ENCODE assay signal across 18 cellular contexts in the genomic region with DNA sequence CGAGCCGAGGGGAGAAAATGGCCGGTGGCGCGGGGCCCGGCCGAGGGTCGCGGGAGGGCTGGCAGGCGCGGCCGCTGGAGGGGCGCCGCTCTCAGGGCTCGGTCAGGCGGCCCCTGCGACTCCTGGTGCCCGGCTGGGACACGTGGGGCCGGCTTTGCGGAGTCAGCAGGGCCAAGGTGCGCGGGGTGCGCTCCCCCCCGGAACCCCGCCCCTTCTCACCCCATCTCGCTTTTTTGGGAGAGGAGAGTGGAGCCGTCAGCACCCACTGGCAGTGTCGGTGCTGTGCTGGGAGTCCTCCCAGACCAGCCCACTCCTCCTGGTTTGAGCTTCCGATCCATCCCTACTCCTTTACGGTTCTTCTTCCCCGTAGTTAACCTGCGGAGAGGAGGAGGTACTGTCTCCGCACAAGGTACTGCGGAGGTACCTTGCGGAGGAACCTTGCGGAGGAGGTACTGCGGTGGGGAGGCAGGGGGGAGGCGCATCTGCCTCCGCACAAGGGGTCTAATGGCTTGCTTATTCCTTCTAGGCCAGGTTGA. TPM values are rescaled to one million over a fixed set of nuclear protein-coding genes. Genes with fewer than 3 reads are reported as not detected.
DNase-seq lines count a peak whose midpoint lies in the region; ATAC-seq and TF ChIP-seq lines count a peak whose summit lies in the region.
"Had no signal": no experiment of that assay in that cellular context is flagged by ENCODE, and none has a peak within 500 bp of the region (broad histone marks: within the 10 kb centered on the region; RNA-seq: fewer than 3 reads in every experiment).

No MANE protein-coding gene starts in this region.

- peak overlapping the region; percentile 42 for H3K4me3 Mint-ChIP-seq in activated naive CD4-positive, alpha-beta T cell treated with anti-CD3 and anti-CD28 coated beads, Interleukin-2, amount 50 U/mL, for 24 hours
- H3K4me3 Mint-ChIP-seq in WTC11: peak overlapping the region; percentile 69
- H3K4me3 Mint-ChIP-seq in stimulated activated naive B cell treated with anti-CD40 and anti-IgM and Interleukin-4, amounts not matched to agents 10 μg/mL and 1 μg/mL and 100 μg/mL, for 72 hours: peak overlapping the region in 1 of 2 donors; percentile 21

- peaks cover 27% of the 10 kb centered on the region for H3K27me3 Mint-ChIP-seq in activated naive CD4-positive, alpha-beta T cell treated with anti-CD3 and anti-CD28 coated beads, Interleukin-2, amount 50 U/mL, for 24 hours
- peaks cover 94% of the 10 kb centered on the region for H3K27me3 Mint-ChIP-seq in WTC11 (ENCODE audit: low read depth)
- peaks cover 57 to 72% of the 10 kb centered on the region in 2 donors for H3K27me3 Mint-ChIP-seq in stimulated activated naive B cell treated with anti-CD40 and anti-IgM and Interleukin-4, amounts not matched to agents 10 μg/mL and 1 μg/mL and 100 μg/mL, for 72 hours

- peak overlapping the region; percentile 55 for H3K27ac Mint-ChIP-seq in activated naive CD4-positive, alpha-beta T cell treated with anti-CD3 and anti-CD28 coated beads, Interleukin-2, amount 50 U/mL, for 24 hours
- H3K27ac Mint-ChIP-seq in WTC11: no peak overlapping the region
- peak overlapping the region; percentile 0 for H3K27ac Mint-ChIP-seq in stimulated activated naive B cell treated with anti-CD40 and anti-IgM and Interleukin-4, amounts not matched to agents 10 μg/mL and 1 μg/mL and 100 μg/mL, for 72 hours

- POLR2A ChIA-PET in WTC11 (lab: Charles Lee): interaction anchor here (0.6 to 2.7 kb wide), 4 partner anchors 17 to 176 kb away, joined by 3 to 11 read pairs (median 3); no protein-coding TSS in a partner anchor

- no peak for DNase-seq in activated naive CD4-positive, alpha-beta T cell treated with anti-CD3 and anti-CD28 coated beads, Interleukin-2, amount 50 U/mL, for 16 hours
- no peak for DNase-seq in WTC11 (ENCODE audit: low spot score)
- DNase-seq in stimulated activated naive B cell treated with anti-CD40 and anti-IgM and Interleukin-4, amounts not matched to agents 10 μg/mL and 1 μg/mL and 100 μg/mL, for 72 hours: no peak
- DNase-seq in central memory CD4-positive, alpha-beta T cell: no peak
- DNase-seq in stimulated activated CD4-positive, alpha-beta T cell treated with anti-CD3 and anti-CD28 coated beads, Interleukin-12 subunit alpha, Interleukin-12 subunit beta, amount 100 ng/mL, for 4 hours: no peak
- DNase-seq: activated gamma-delta T cell treated with Interleukin-2 at 50 U/mL for 16 hours, DND-41, foreskin fibroblast, left cardiac atrium, midbrain, NCI-H1092, NCI-H2081, NCI-H526 treated with DMSO at 0.1 percent for 48 hours, SHP77, stomach had no signal

- no peak for TF ChIP-seq CTCF in WTC11 (IDR thresholded peaks at IDR 0.05)

- peaks cover 3% of the 10 kb centered on the region for H3K36me3 Mint-ChIP-seq in activated naive CD4-positive, alpha-beta T cell treated with anti-CD3 and anti-CD28 coated beads, Interleukin-2, amount 50 U/mL, for 24 hours
- H3K36me3 Mint-ChIP-seq in WTC11: peaks cover 4% of the 10 kb centered on the region; the same call in 1 of the 2 replicates
- peaks cover 0 to 6% of the 10 kb centered on the region in 2 donors for H3K36me3 Mint-ChIP-seq in stimulated activated naive B cell treated with anti-CD40 and anti-IgM and Interleukin-4, amounts not matched to agents 10 μg/mL and 1 μg/mL and 100 μg/mL, for 72 hours

- H3K4me1 Mint-ChIP-seq in activated naive CD4-positive, alpha-beta T cell treated with anti-CD3 and anti-CD28 coated beads, Interleukin-2, amount 50 U/mL, for 24 hours: peaks cover 22% of the 10 kb centered on the region
- peaks cover 21% of the 10 kb centered on the region for H3K4me1 Mint-ChIP-seq in WTC11
- peaks cover 15 to 27% of the 10 kb centered on the region in 2 donors for H3K4me1 Mint-ChIP-seq in stimulated activated naive B cell treated with anti-CD40 and anti-IgM and Interleukin-4, amounts not matched to agents 10 μg/mL and 1 μg/mL and 100 μg/mL, for 72 hours

- ATAC-seq in WTC11: no peak
- no peak for ATAC-seq in stimulated activated naive B cell treated with anti-CD40 and anti-IgM and Interleukin-4, amounts not matched to agents 10 μg/mL and 1 μg/mL and 100 μg/mL, for 72 hours (replicated peaks)
- no peak for ATAC-seq in GM19452 (IDR thresholded peaks at IDR 0.05; ENCODE audit: unreplicated experiment)

- CTCF ChIA-PET in WTC11 (lab: Charles Lee): interaction anchor here (0.7 to 20.8 kb wide), 8 partner anchors 10 to 74 kb away, joined by 3 to 464 read pairs (median 4); partner anchors contain the start of genes CBX4 and CBX8

- peaks cover 2% of the 10 kb centered on the region for H3K9me3 ChIP-seq in iPS-18c (ENCODE audit: control insufficient read depth, insufficient read depth, low read length)
- H3K9me3 ChIP-seq: stomach had no signal

- no peaks in the 10 kb centered on the region for H3K9me3 Mint-ChIP-seq in activated naive CD4-positive, alpha-beta T cell treated with anti-CD3 and anti-CD28 coated beads, Interleukin-2, amount 50 U/mL, for 24 hours
- no peaks in the 10 kb centered on the region for H3K9me3 Mint-ChIP-seq in WTC11
- no peaks in the 10 kb centered on the region for H3K9me3 Mint-ChIP-seq in stimulated activated naive B cell treated with anti-CD40 and anti-IgM and Interleukin-4, amounts not matched to agents 10 μg/mL and 1 μg/mL and 100 μg/mL, for 72 hours

- H3K4me3 ChIP-seq in iPS-18c (ENCODE audit: insufficient read depth, low read depth, low read length): peak overlapping the region; percentile 31

TF ChIP-seq in WTC11, 78 proteins besides CTCF, POLR2A, EP300 and RAD21 (continues in another document):
- TF ChIP-seq ZBTB43 (CRISPR knock-in tag; IDR thresholded peaks at IDR 0.05) (no peak), SMAD3 (CRISPR knock-in tag; IDR thresholded peaks at IDR 0.05; ENCODE audit: borderline replicate concordance) (no peak), ZNF532 (CRISPR knock-in tag; IDR thresholded peaks at IDR 0.05; ENCODE audit: borderline replicate concordance) (no peak), FOXK1 (CRISPR knock-in tag; IDR thresholded peaks at IDR 0.05) (no peak), PREB (CRISPR knock-in tag; IDR thresholded peaks at IDR 0.05; ENCODE audit: borderline replicate concordance) (no peak)
- TF ChIP-seq, protein P1, sequence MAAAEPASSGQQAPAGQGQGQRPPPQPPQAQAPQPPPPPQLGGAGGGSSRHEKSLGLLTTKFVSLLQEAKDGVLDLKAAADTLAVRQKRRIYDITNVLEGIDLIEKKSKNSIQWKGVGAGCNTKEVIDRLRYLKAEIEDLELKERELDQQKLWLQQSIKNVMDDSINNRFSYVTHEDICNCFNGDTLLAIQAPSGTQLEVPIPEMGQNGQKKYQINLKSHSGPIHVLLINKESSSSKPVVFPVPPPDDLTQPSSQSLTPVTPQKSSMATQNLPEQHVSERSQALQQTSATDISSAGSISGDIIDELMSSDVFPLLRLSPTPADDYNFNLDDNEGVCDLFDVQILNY (CRISPR knock-in tag; IDR thresholded peaks at IDR 0.05): 0 out of 2 replicates have a peak, but pooled peaks have one; percentile 2

RNA-seq across cellular contexts. Expression of gene CBX8, which starts 19.0 kb away (rescaled TPM):
- 1.8 to 2.1 TPM (median 2.0 TPM) in 3 replicates for total RNA-seq in WTC11 (2021)

RNA-seq across cellular contexts. Expression of gene CBX4, which starts 23.3 kb away (rescaled TPM):
- total RNA-seq in WTC11 (2021): 3.2 to 3.9 TPM (median 3.3 TPM) in 3 replicates

RNA-seq across cellular contexts. Expression of gene CBX2, which starts 38.0 kb away (rescaled TPM):
- total RNA-seq in WTC11 (2021): 78.1 to 85.5 TPM (median 78.7 TPM) in 3 replicates
